In genomic region chr10:57657164-57657765, GRCh38 we compare ENCODE assay signal across 8 cellular contexts.
DNase-seq lines count a peak whose midpoint lies in the region; ATAC-seq, FAIRE-seq and TF ChIP-seq lines count a peak whose summit lies in the region.

No MANE protein-coding gene starts in this region.

- TF ChIP-seq CTCF in CD4-positive, alpha-beta T cell (IDR thresholded peaks at IDR 0.05): peak; percentile 23
- TF ChIP-seq CTCF in WTC11 (IDR thresholded peaks at IDR 0.05) (peak; percentile 78; the same call in 1 of the 2 replicates), progenitor cell of endocrine pancreas (IDR thresholded peaks at IDR 0.05; ENCODE audit: unreplicated experiment) (peak; percentile 96)

- no peaks in the 10 kb centered on the region for H3K36me3 Mint-ChIP-seq in CD4-positive, alpha-beta T cell (ENCODE audit: low read depth)
- H3K36me3 Mint-ChIP-seq in WTC11: no peaks in the 10 kb centered on the region
- no peaks in the 10 kb centered on the region for H3K36me3 Mint-ChIP-seq in progenitor cell of endocrine pancreas (ENCODE audit: insufficient read depth)

- no peaks in the 10 kb centered on the region for H3K27me3 ChIP-seq in CD4-positive, alpha-beta T cell (ENCODE audit: control insufficient read depth, insufficient read depth, low read length)

- POLR2A ChIA-PET in CD4-positive, alpha-beta T cell (lab: Charles Lee): no interaction called here
- POLR2A ChIA-PET in WTC11 (lab: Charles Lee): interaction anchor here (0.6 to 0.9 kb wide), 5 partner anchors 29 to 513 kb away, joined by 3 to 4 read pairs (median 3); no protein-coding TSS in a partner anchor

- no peaks in the 10 kb centered on the region for H3K9me3 Mint-ChIP-seq in CD4-positive, alpha-beta T cell
- no peaks in the 10 kb centered on the region for H3K9me3 Mint-ChIP-seq in WTC11
- H3K9me3 Mint-ChIP-seq in progenitor cell of endocrine pancreas (ENCODE audit: low read depth): no peaks in the 10 kb centered on the region

- no peak overlapping the region for H3K27ac Mint-ChIP-seq in CD4-positive, alpha-beta T cell
- H3K27ac Mint-ChIP-seq in WTC11 (no peak overlapping the region), progenitor cell of endocrine pancreas (no peak overlapping the region)

- CTCF ChIA-PET in CD4-positive, alpha-beta T cell (lab: Charles Lee): no interaction called here
- CTCF ChIA-PET in WTC11 (lab: Charles Lee): interaction anchor here (0.5 to 4.9 kb wide), 26 partner anchors 14 to 495 kb away, joined by 3 to 101 read pairs (median 4); no protein-coding TSS in a partner anchor

- H3K9me3 ChIP-seq in CD4-positive, alpha-beta T cell (ENCODE audit: control insufficient read depth, low read length): no peaks in the 10 kb centered on the region

- no peak overlapping the region for H3K27ac ChIP-seq in CD4-positive, alpha-beta T cell (ENCODE audit: low read depth, low read length)

- no peaks in the 10 kb centered on the region for H3K27me3 Mint-ChIP-seq in CD4-positive, alpha-beta T cell
- H3K27me3 Mint-ChIP-seq in WTC11 (ENCODE audit: low read depth) (no peaks in the 10 kb centered on the region), progenitor cell of endocrine pancreas (no peaks in the 10 kb centered on the region)

- intact Hi-C loops in CD4-positive, alpha-beta T cell (cut with DNase I, micrococcal nuclease): loop anchor here in 1 of 2 experiments (10.0 kb wide), 1 partner anchor 62 kb away; no protein-coding TSS in a partner anchor

- H3K4me3 Mint-ChIP-seq in CD4-positive, alpha-beta T cell: no peak overlapping the region
- H3K4me3 Mint-ChIP-seq in WTC11 (no peak overlapping the region), progenitor cell of endocrine pancreas (ENCODE audit: low read depth) (no peak overlapping the region)

- peak; percentile 73 for FAIRE-seq in GM18507 (lab: Jason Lieb, UNC)

- no peak for DNase-seq in CD4-positive, alpha-beta T cell
- DNase-seq in GM18507 (ENCODE audit: extremely low spot score, insufficient read length, low read depth) (peak; percentile 2), NCI-H1048 (lab: John Stamatoyannopoulos, UW) (peak; percentile 33), WTC11 (ENCODE audit: low spot score) (peak; percentile 68), globus pallidus (ENCODE audit: low spot score) (peak; percentile 40), progenitor cell of endocrine pancreas (ENCODE audit: low spot score, unreplicated experiment) (peak; percentile 52), GOT3 (lab: John Stamatoyannopoulos, UW) (no peak)

- H3K4me1 Mint-ChIP-seq in CD4-positive, alpha-beta T cell (ENCODE audit: low read depth): no peaks in the 10 kb centered on the region
- H3K4me1 Mint-ChIP-seq in WTC11: peaks cover 15% of the 10 kb centered on the region
- H3K4me1 Mint-ChIP-seq in progenitor cell of endocrine pancreas (ENCODE audit: low read depth): no peaks in the 10 kb centered on the region

- ATAC-seq in CD4-positive, alpha-beta T cell (ENCODE audit: poor library complexity): no peak
- ATAC-seq in HG02852 (IDR thresholded peaks at IDR 0.05; ENCODE audit: unreplicated experiment): peak; percentile 98
- peak; percentile 98 for ATAC-seq in WTC11

TF ChIP-seq in WTC11, 78 proteins besides CTCF, POLR2A, EP300 and RAD21:
- TF ChIP-seq PRDM15 (CRISPR knock-in tag; IDR thresholded peaks at IDR 0.05) (no peak), OVOL2 (CRISPR knock-in tag; IDR thresholded peaks at IDR 0.05; ENCODE audit: borderline replicate concordance) (no peak), USF1 (CRISPR knock-in tag; IDR thresholded peaks at IDR 0.05) (no peak), NR2C2 (CRISPR knock-in tag; IDR thresholded peaks at IDR 0.05) (no peak), NR3C1 (CRISPR knock-in tag; conservative IDR thresholded peaks at IDR 0.05; ENCODE audit: low read depth) (no peak), HMGA2 (CRISPR knock-in tag; IDR thresholded peaks at IDR 0.05) (no peak), TEAD4 (CRISPR knock-in tag; IDR thresholded peaks at IDR 0.05) (no peak), ZNF425 (CRISPR knock-in tag; conservative IDR thresholded peaks at IDR 0.05) (no peak), RELA (CRISPR knock-in tag; IDR thresholded peaks at IDR 0.05; ENCODE audit: borderline replicate concordance) (no peak), SP1 (CRISPR knock-in tag; conservative IDR thresholded peaks at IDR 0.05) (no peak), GRHL2 (CRISPR knock-in tag; IDR thresholded peaks at IDR 0.05; ENCODE audit: insufficient replicate concordance, severe bottlenecking) (no peak), ATF1 (CRISPR knock-in tag; IDR thresholded peaks at IDR 0.05) (no peak), ZNF396 (CRISPR knock-in tag; IDR thresholded peaks at IDR 0.05; ENCODE audit: borderline replicate concordance) (no peak), ZNF232 (CRISPR knock-in tag; IDR thresholded peaks at IDR 0.05) (no peak)

Comparison
In these comparisons a context has a peak if more than half of its experiments do, and no peak if none do; other contexts are left out.
1. DNase-seq: peak in GM18507 (single experiment), NCI-H1048 (single experiment), WTC11 (single experiment), globus pallidus (single experiment) and progenitor cell of endocrine pancreas (single experiment); none in CD4-positive, alpha-beta T cell (0 of 10) and GOT3 (single experiment).
2. CTCF ChIP-seq: peak in every context shown above with its lines; median percentile 96 in progenitor cell of endocrine pancreas; 78 in WTC11; 23 in CD4-positive, alpha-beta T cell.